In the genomic region with DNA sequence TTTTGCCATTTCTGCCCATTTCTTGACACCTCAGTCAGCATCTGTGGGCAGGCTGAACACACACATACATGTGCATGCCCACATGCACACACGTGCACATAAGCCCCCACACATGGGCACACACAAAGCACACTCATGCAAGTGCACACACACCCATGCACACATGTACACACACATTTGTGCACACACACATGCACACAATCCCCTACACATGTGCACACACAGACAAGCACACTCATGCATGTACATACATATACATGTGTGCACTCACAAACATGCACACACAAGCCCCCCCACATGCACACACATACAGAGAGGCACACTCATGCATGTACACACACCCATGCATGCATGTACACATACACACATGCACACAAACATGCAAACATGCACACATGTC, we compare ENCODE assay signal across 28 cellular contexts.
"Had no signal": no experiment of that assay in that cellular context is flagged by ENCODE, and none has a peak within 500 bp of the region (broad histone marks: within the 10 kb centered on the region; RNA-seq: fewer than 3 reads in every experiment).

No MANE protein-coding gene starts in this region.

- H3K4me2 ChIP-seq: hepatocyte, smooth muscle cell had no signal

- ATAC-seq: foreskin keratinocyte; gastroesophageal sphincter; heart left ventricle; left cardiac atrium; left lung; naive thymus-derived CD8-positive, alpha-beta T cell; sciatic nerve; stimulated activated naive CD8-positive, alpha-beta T cell treated with anti-CD3 and anti-CD28 coated beads, Interleukin-15, amount 100 ng/mL, for 72 hours had no signal

- H3K27me3 ChIP-seq: colonic mucosa, foreskin keratinocyte, hepatocyte, right atrium auricular region, vagina had no signal

- H3K9ac ChIP-seq: parathyroid adenoma had no signal

- H3K4me1 ChIP-seq: colonic mucosa, esophagus muscularis mucosa, foreskin keratinocyte, gastroesophageal sphincter, heart left ventricle, left lung, parathyroid adenoma, prostate gland, right atrium auricular region, suprapubic skin, transverse colon, vagina had no signal

- FAIRE-seq: endothelial cell of umbilical vein had no signal

- H3K36me3 ChIP-seq: colonic mucosa, esophagus muscularis mucosa, gastroesophageal sphincter, heart left ventricle, left lung, prostate gland, right atrium auricular region, suprapubic skin, transverse colon, vagina had no signal

- DNase-seq: colonic mucosa; effector CD8-positive, alpha-beta T cell; foreskin keratinocyte; left cardiac atrium; mammary epithelial cell; nephron progenitor cell; occipital lobe; stimulated activated CD4-positive, alpha-beta T cell treated with anti-CD3 and anti-CD28 coated beads, Interleukin-12 subunit alpha, Interleukin-12 subunit beta, amount 100 ng/mL, for 4 hours; stimulated activated CD4-positive, alpha-beta T cell treated with anti-CD3 and anti-CD28 coated beads, Interleukin-1b, Interleukin-23, amount 100 ng/mL, for 48 hours; stimulated activated CD4-positive, alpha-beta T cell treated with anti-CD3 and anti-CD28 coated beads, Interleukin-4, amount 100 ng/mL, for 1 hour; stimulated activated CD8-positive, alpha-beta memory T cell treated with anti-CD3 and anti-CD28 coated beads, Interleukin-4, amount 100 ng/mL, for 48 hours; stimulated activated naive CD4-positive, alpha-beta T cell; stimulated activated naive CD8-positive, alpha-beta T cell treated with anti-CD3 and anti-CD28 coated beads, Interleukin-15, amount 100 ng/mL, for 72 hours; transverse colon had no signal

- H3K79me2 ChIP-seq: hepatocyte, parathyroid adenoma had no signal

- H3K27ac ChIP-seq: colonic mucosa, esophagus muscularis mucosa, foreskin keratinocyte, gastroesophageal sphincter, heart left ventricle, hepatocyte, left lung, parathyroid adenoma, prostate gland, right atrium auricular region, suprapubic skin, transverse colon, vagina had no signal

- H2AFZ ChIP-seq: hepatocyte, parathyroid adenoma had no signal

- H3K4me3 ChIP-seq: colonic mucosa, esophagus muscularis mucosa, gastroesophageal sphincter, heart left ventricle, hepatocyte, left lung, prostate gland, right atrium auricular region, smooth muscle cell, suprapubic skin, transverse colon, vagina had no signal

- H3K9me3 ChIP-seq: colonic mucosa, prostate gland had no signal
